Comparison of ENCODE assay signal across 20 cellular contexts in the genomic region with DNA sequence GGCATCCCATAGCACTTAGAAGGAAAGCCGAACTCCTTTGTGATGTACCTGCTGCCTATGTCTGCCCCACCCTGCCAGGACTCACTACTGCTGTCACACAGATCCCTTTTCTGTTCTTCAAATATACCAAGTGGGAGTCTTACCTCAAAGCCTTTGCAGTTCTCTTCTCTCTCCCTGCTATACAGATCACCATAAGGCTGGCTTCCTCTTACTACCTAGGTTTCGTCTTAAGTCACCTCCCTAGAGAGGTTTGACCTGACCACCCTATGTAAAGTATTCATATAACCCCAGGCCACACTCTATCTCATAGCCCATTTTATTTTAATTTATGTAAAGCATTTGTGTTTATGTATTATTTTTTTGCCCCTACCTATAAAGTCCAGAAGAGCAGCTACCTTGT.
DNase-seq lines count a peak whose midpoint lies in the region; ATAC-seq, FAIRE-seq and TF ChIP-seq lines count a peak whose summit lies in the region.
"Had no signal": no experiment of that assay in that cellular context is flagged by ENCODE, and none has a peak within 500 bp of the region (broad histone marks: within the 10 kb centered on the region; RNA-seq: fewer than 3 reads in every experiment).

No MANE protein-coding gene starts in this region.

- H3K27me3 ChIP-seq in GM12878 (replicated peaks in 1 of 2; ENCODE audit: control insufficient read depth in 2 of 2, insufficient read depth in 2 of 2, low read length in 1 of 2): no peaks in the 10 kb centered on the region; a peak in 1 of 4 replicates
- H3K27me3 ChIP-seq in SK-N-SH (ENCODE audit: insufficient read depth): no peaks in the 10 kb centered on the region
- H3K27me3 ChIP-seq in adrenal gland: no peaks in the 10 kb centered on the region
- H3K27me3 ChIP-seq: BE2C had no signal

- DNase-seq in GM12878 (ENCODE audit: low read depth, low spot score): no peak
- DNase-seq in stimulated activated naive B cell treated with anti-CD40 and anti-IgM and Interleukin-4, amounts not matched to agents 10 μg/mL and 1 μg/mL and 100 μg/mL, for 72 hours: no peak
- DNase-seq in SK-N-SH: no peak
- DNase-seq in adrenal gland: no peak
- DNase-seq: ACHN; BE2C; C1 segment of cervical spinal cord; CD4-positive, CD25-positive, alpha-beta regulatory T cell; CD8-positive, alpha-beta memory T cell; COR-L47; DMS 273 treated with DMSO at 0.1 percent for 48 hours; KG1 had no signal

- H3K36me3 Mint-ChIP-seq in stimulated activated naive B cell treated with anti-CD40 and anti-IgM and Interleukin-4, amounts not matched to agents 10 μg/mL and 1 μg/mL and 100 μg/mL, for 72 hours: no peaks in the 10 kb centered on the region

- FAIRE-seq in GM12878 (lab: Jason Lieb, UNC): no peak
- FAIRE-seq: A204.1, G401.6, HepG2 had no signal

- H3K9me3 ChIP-seq in GM12878 (replicated peaks; ENCODE audit: control insufficient read depth, insufficient read depth, low read length): no peaks in the 10 kb centered on the region
- no peaks in the 10 kb centered on the region for H3K9me3 ChIP-seq in SK-N-SH
- no peaks in the 10 kb centered on the region for H3K9me3 ChIP-seq in adrenal gland (replicated peaks in 1 of 3)
- H3K9me3 ChIP-seq: BE2C, HAP-1 had no signal

- POLR2A ChIA-PET in GM12878 (lab: Charles Lee): no interaction called here
- POLR2A ChIA-PET in SK-N-SH (lab: Yijun Ruan, JAX): no interaction called here

- TF ChIP-seq CTCF in GM12878 (IDR thresholded peaks at IDR 0.05 in 2 of 3, conservative IDR thresholded peaks at IDR 0.05 in 1 of 3; ENCODE audit: control insufficient read depth in 2 of 3, extremely low read depth in 1 of 3, insufficient read depth in 1 of 3, low read depth in 3 of 3, low read length in 3 of 3) (no peak), SK-N-SH (IDR thresholded peaks at IDR 0.05) (no peak), adrenal gland (IDR thresholded peaks at IDR 0.05) (no peak)

- BruUV-seq in GM12878 (replicated peaks; lab: Mats Ljungman, UMichigan): no TSS peak

- H3K9me3 Mint-ChIP-seq in stimulated activated naive B cell treated with anti-CD40 and anti-IgM and Interleukin-4, amounts not matched to agents 10 μg/mL and 1 μg/mL and 100 μg/mL, for 72 hours: peaks cover 0 to 2% of the 10 kb centered on the region in 2 donors
- H3K9me3 Mint-ChIP-seq: CD4-positive, CD25-positive, alpha-beta regulatory T cell; CD8-positive, alpha-beta memory T cell had no signal

- H3K79me2 ChIP-seq in GM12878 (ENCODE audit: control insufficient read depth, insufficient read depth, low read length) (no peaks in the 10 kb centered on the region), SK-N-SH (ENCODE audit: insufficient read depth) (no peaks in the 10 kb centered on the region)

- H3K27ac Mint-ChIP-seq in stimulated activated naive B cell treated with anti-CD40 and anti-IgM and Interleukin-4, amounts not matched to agents 10 μg/mL and 1 μg/mL and 100 μg/mL, for 72 hours: no peak overlapping the region
- H3K27ac Mint-ChIP-seq: CD4-positive, CD25-positive, alpha-beta regulatory T cell; CD8-positive, alpha-beta memory T cell had no signal

- RAD21 ChIA-PET in GM12878 (lab: Charles Lee; ENCODE audit: unreplicated experiment): no interaction called here

- peaks cover 6% of the 10 kb centered on the region in 2 donors for H3K4me1 Mint-ChIP-seq in stimulated activated naive B cell treated with anti-CD40 and anti-IgM and Interleukin-4, amounts not matched to agents 10 μg/mL and 1 μg/mL and 100 μg/mL, for 72 hours

- H3K4me3 ChIP-seq in GM12878 (no peak overlapping the region), SK-N-SH (ENCODE audit: low read depth in 2 of 2, low read length in 1 of 2) (no peak overlapping the region), adrenal gland (no peak overlapping the region)
- H3K4me3 ChIP-seq: GM23248, HAP-1 had no signal

- H3K9ac ChIP-seq in GM12878 (ENCODE audit: control insufficient read depth, insufficient read depth, low read length): no peak overlapping the region
- no peak overlapping the region for H3K9ac ChIP-seq in SK-N-SH
- H3K9ac ChIP-seq: GM23248 had no signal

- peak; percentile 49 for ATAC-seq in GM18868 (IDR thresholded peaks at IDR 0.05; ENCODE audit: unreplicated experiment)
- ATAC-seq in HG02610 (IDR thresholded peaks at IDR 0.05; ENCODE audit: unreplicated experiment): peak; percentile 34
- ATAC-seq in GM12878: peak; percentile 21; the same call in 2 of the 3 replicates
- peak; percentile 52 to 65 for ATAC-seq in stimulated activated naive B cell treated with anti-CD40 and anti-IgM and Interleukin-4, amounts not matched to agents 10 μg/mL and 1 μg/mL and 100 μg/mL, for 72 hours (replicated peaks)
- ATAC-seq in GM21619 (IDR thresholded peaks at IDR 0.05; ENCODE audit: unreplicated experiment): no peak

- CTCF ChIA-PET in GM12878 (lab: Yijun Ruan, JAX) (interaction anchor here (1.0 kb wide), 1 partner anchor 27 kb away, joined by 3 read pairs; no protein-coding TSS in a partner anchor), SK-N-SH (lab: Yijun Ruan, JAX) (no interaction called here)

- H3K27me3 Mint-ChIP-seq in stimulated activated naive B cell treated with anti-CD40 and anti-IgM and Interleukin-4, amounts not matched to agents 10 μg/mL and 1 μg/mL and 100 μg/mL, for 72 hours: no peaks in the 10 kb centered on the region
- H3K27me3 Mint-ChIP-seq: CD4-positive, CD25-positive, alpha-beta regulatory T cell had no signal

- in situ Hi-C loops in GM12878 (cut with MboI): no loop called here

- 31% methylated on average over 2 of the region's 2 CpGs for WGBS in GM12878 (ENCODE audit: insufficient coverage, insufficient replicate concordance, low lambda C conversion rate, missing lambda C conversion rate)
- 95% methylated on average over 2 of the region's 2 CpGs for WGBS in SK-N-SH (ENCODE audit: low lambda C conversion rate)
- WGBS in adrenal gland, 4 donors: 88 to 100% (median 97%) methylated on average over 2 of the region's 2 CpGs

- SMC1A ChIA-PET in GM12878 (lab: Charles Lee; ENCODE audit: uncharacterized antibody, unreplicated experiment): no interaction called here

- H3K4me1 ChIP-seq in GM12878 (ENCODE audit: control insufficient read depth, insufficient read depth, low read length): peaks cover 5% of the 10 kb centered on the region; the same call in 1 of the 2 replicates
- H3K4me1 ChIP-seq in SK-N-SH (ENCODE audit: control insufficient read depth in 1 of 2, insufficient read depth in 2 of 2, low read depth in 1 of 2, low read length in 1 of 2): peaks cover 0 to 4% of the 10 kb centered on the region in 2 experiments; a peak in 2 of 4 replicates
- peaks cover 0 to 13% of the 10 kb centered on the region in 2 donors for H3K4me1 ChIP-seq in adrenal gland (replicated peaks in 1 of 2)
- H3K4me1 ChIP-seq: BE2C, HAP-1 had no signal

- H3K4me2 ChIP-seq in GM12878 (ENCODE audit: control insufficient read depth, insufficient read depth): no peak overlapping the region
- no peak overlapping the region for H3K4me2 ChIP-seq in SK-N-SH

- no peaks in the 10 kb centered on the region for H3K36me3 ChIP-seq in GM12878 (ENCODE audit: control insufficient read depth in 2 of 2, insufficient read depth in 2 of 2, low read length in 1 of 2)
- no peaks in the 10 kb centered on the region for H3K36me3 ChIP-seq in SK-N-SH (replicated peaks in 1 of 2; ENCODE audit: control insufficient read depth in 1 of 2, insufficient read depth in 2 of 2, low read length in 1 of 2)
- no peaks in the 10 kb centered on the region for H3K36me3 ChIP-seq in adrenal gland (replicated peaks in 1 of 2)
- H3K36me3 ChIP-seq: HAP-1 had no signal

- intact Hi-C loops in GM12878 (cut with micrococcal nuclease; ENCODE audit: unreplicated experiment): no loop called here
- intact Hi-C loops in adrenal gland (cut with DNase I): no loop called here

- H3K4me3 Mint-ChIP-seq in stimulated activated naive B cell treated with anti-CD40 and anti-IgM and Interleukin-4, amounts not matched to agents 10 μg/mL and 1 μg/mL and 100 μg/mL, for 72 hours: no peak overlapping the region
- H3K4me3 Mint-ChIP-seq: CD4-positive, CD25-positive, alpha-beta regulatory T cell; CD8-positive, alpha-beta memory T cell had no signal

- H2AFZ ChIP-seq in GM12878 (ENCODE audit: control insufficient read depth, low read depth, low read length) (no peak overlapping the region), SK-N-SH (ENCODE audit: low read depth) (no peak overlapping the region)
- H2AFZ ChIP-seq: GM23248 had no signal

- no peak overlapping the region for H3K27ac ChIP-seq in GM12878 (ENCODE audit: control insufficient read depth, insufficient read depth)
- no peak overlapping the region for H3K27ac ChIP-seq in SK-N-SH (ENCODE audit: low read depth in 2 of 2, low read length in 1 of 2)
- no peak overlapping the region for H3K27ac ChIP-seq in adrenal gland
- H3K27ac ChIP-seq: GM23248 had no signal

- no peak for TF ChIP-seq POLR2A in GM12878 (IDR thresholded peaks at IDR 0.05; ENCODE audit: low read depth, low read length)
- no peak for TF ChIP-seq POLR2A in adrenal gland (IDR thresholded peaks at IDR 0.05)

- no peaks in the 10 kb centered on the region for H4K20me1 ChIP-seq in GM12878 (ENCODE audit: control insufficient read depth, insufficient read depth)
- no peaks in the 10 kb centered on the region for H4K20me1 ChIP-seq in SK-N-SH (ENCODE audit: insufficient read depth)

- no peak for TF ChIP-seq RAD21 in GM12878 (IDR thresholded peaks at IDR 0.05; ENCODE audit: insufficient read depth, low read depth, low read length)
- no peak for TF ChIP-seq RAD21 in SK-N-SH (IDR thresholded peaks at IDR 0.05; ENCODE audit: low read length)

- H3F3A ChIP-seq in SK-N-SH (replicated peaks; ENCODE audit: insufficient read depth): no peaks in the 10 kb centered on the region

- no peaks in the 10 kb centered on the region for H3K9me2 ChIP-seq in SK-N-SH

- TF ChIP-seq EP300 in GM12878 (IDR thresholded peaks at IDR 0.05; ENCODE audit: borderline replicate concordance in 1 of 2, control insufficient read depth in 1 of 2, low read depth in 2 of 2, low read length in 2 of 2): no peak
- no peak for TF ChIP-seq EP300 in SK-N-SH (IDR thresholded peaks at IDR 0.05; ENCODE audit: borderline replicate concordance in 1 of 2, low read depth in 1 of 2, low read length in 1 of 2)

TF ChIP-seq in GM12878, 131 proteins besides CTCF, POLR2A, EP300 and RAD21 (continues in another document):
- TF ChIP-seq SP1 (IDR thresholded peaks at IDR 0.05; ENCODE audit: low read depth, low read length) (no peak), ASH2L (IDR thresholded peaks at IDR 0.05; ENCODE audit: borderline replicate concordance, low read depth) (no peak), FOS (IDR thresholded peaks at IDR 0.05; ENCODE audit: borderline replicate concordance, extremely low read depth, insufficient read length) (no peak), RB1 (IDR thresholded peaks at IDR 0.05; ENCODE audit: borderline replicate concordance) (no peak), GABPA (IDR thresholded peaks at IDR 0.05; ENCODE audit: low read depth) (no peak)

TF ChIP-seq in SK-N-SH, 30 proteins besides CTCF, POLR2A, EP300 and RAD21:
- no peak for TF ChIP-seq TEAD4 (IDR thresholded peaks at IDR 0.05; ENCODE audit: borderline replicate concordance, insufficient read depth)
